Comparison of ENCODE assay signal across 13 cellular contexts in genomic region chr4:78629991-78630541, GRCh38.
DNase-seq lines count a peak whose midpoint lies in the region; ATAC-seq, FAIRE-seq and TF ChIP-seq lines count a peak whose summit lies in the region.
"Had no signal": no experiment of that assay in that cellular context is flagged by ENCODE, and none has a peak within 500 bp of the region (broad histone marks: within the 10 kb centered on the region; RNA-seq: fewer than 3 reads in every experiment).

No MANE protein-coding gene starts in this region.

- H3K9ac ChIP-seq in GM12878 (ENCODE audit: control insufficient read depth, insufficient read depth, low read length): no peak overlapping the region

- POLR2A ChIA-PET in GM12878 (lab: Charles Lee): interaction anchor here (0.7 to 12.7 kb wide), 8 partner anchors 8 to 233 kb away, joined by 3 to 106 read pairs (median 4); no protein-coding TSS in a partner anchor
- POLR2A ChIA-PET in CD4-positive, alpha-beta T cell (lab: Charles Lee): no interaction called here

- SMC1A ChIA-PET in GM12878 (lab: Charles Lee; ENCODE audit: uncharacterized antibody, unreplicated experiment): interaction anchor here (0.8 to 17.1 kb wide), 21 partner anchors 8 to 570 kb away, joined by 3 to 379 read pairs (median 5); no protein-coding TSS in a partner anchor

- peak overlapping the region; percentile 44 for H3K4me3 Mint-ChIP-seq in memory B cell
- no peak overlapping the region for H3K4me3 Mint-ChIP-seq in CD4-positive, alpha-beta T cell
- H3K4me3 Mint-ChIP-seq: mesothelial cell of epicardium, WTC11 had no signal

- H3K9me3 Mint-ChIP-seq in memory B cell: peaks cover 5% of the 10 kb centered on the region
- H3K9me3 Mint-ChIP-seq in CD4-positive, alpha-beta T cell: no peaks in the 10 kb centered on the region
- H3K9me3 Mint-ChIP-seq: WTC11 had no signal

- no peak for TF ChIP-seq RAD21 in GM12878 (IDR thresholded peaks at IDR 0.05; ENCODE audit: insufficient read depth, low read depth, low read length)

- TF ChIP-seq CTCF in GM12878 (IDR thresholded peaks at IDR 0.05 in 2 of 3, conservative IDR thresholded peaks at IDR 0.05 in 1 of 3; ENCODE audit: control insufficient read depth in 2 of 3, extremely low read depth in 1 of 3, insufficient read depth in 1 of 3, low read depth in 3 of 3, low read length in 3 of 3) (no peak), upper lobe of right lung (IDR thresholded peaks at IDR 0.05) (no peak)
- TF ChIP-seq CTCF in CD4-positive, alpha-beta T cell (IDR thresholded peaks at IDR 0.05): no peak

- TF ChIP-seq EP300 in GM12878 (IDR thresholded peaks at IDR 0.05; ENCODE audit: borderline replicate concordance in 1 of 2, control insufficient read depth in 1 of 2, low read depth in 2 of 2, low read length in 2 of 2): no peak

- ATAC-seq in GM12878: peak; percentile 27
- no peak for ATAC-seq in memory B cell (ENCODE audit: low read depth)
- peak; percentile 65 for ATAC-seq in upper lobe of right lung
- no peak for ATAC-seq in CD4-positive, alpha-beta T cell (ENCODE audit: poor library complexity)
- ATAC-seq: gastrocnemius medialis had no signal

- no TSS peak for BruUV-seq in GM12878 (replicated peaks; lab: Mats Ljungman, UMichigan)

- RAD21 ChIA-PET in GM12878 (lab: Charles Lee; ENCODE audit: unreplicated experiment): interaction anchor here (0.6 to 17.1 kb wide), 14 partner anchors 8 to 570 kb away, joined by 3 to 265 read pairs (median 4); no protein-coding TSS in a partner anchor

- intact Hi-C loops in GM12878 (cut with micrococcal nuclease; ENCODE audit: unreplicated experiment) (no loop called here), upper lobe of right lung (cut with DNase I) (no loop called here)
- intact Hi-C loops in CD4-positive, alpha-beta T cell (cut with DNase I, micrococcal nuclease): no loop called here

- peak overlapping the region; percentile 39 for H3K27ac Mint-ChIP-seq in memory B cell
- no peak overlapping the region for H3K27ac Mint-ChIP-seq in CD4-positive, alpha-beta T cell
- H3K27ac Mint-ChIP-seq: mesothelial cell of epicardium, WTC11 had no signal

- peaks cover 5% of the 10 kb centered on the region for H3K36me3 Mint-ChIP-seq in memory B cell
- no peaks in the 10 kb centered on the region for H3K36me3 Mint-ChIP-seq in CD4-positive, alpha-beta T cell (ENCODE audit: low read depth)
- H3K36me3 Mint-ChIP-seq: mesothelial cell of epicardium, WTC11 had no signal

- H3K4me1 Mint-ChIP-seq in memory B cell: peaks cover 49% of the 10 kb centered on the region
- no peaks in the 10 kb centered on the region for H3K4me1 Mint-ChIP-seq in CD4-positive, alpha-beta T cell (ENCODE audit: low read depth)
- H3K4me1 Mint-ChIP-seq: WTC11 had no signal

- no peak for FAIRE-seq in GM12878 (lab: Jason Lieb, UNC)
- FAIRE-seq: A549 had no signal

- no peak overlapping the region; the same call in 1 of the 2 replicates for H2AFZ ChIP-seq in GM12878 (ENCODE audit: control insufficient read depth, low read depth, low read length)

- H3K79me2 ChIP-seq in GM12878 (ENCODE audit: control insufficient read depth, insufficient read depth, low read length): no peaks in the 10 kb centered on the region

- H3K9me3 ChIP-seq in GM12878 (replicated peaks; ENCODE audit: control insufficient read depth, insufficient read depth, low read length): peaks cover 1% of the 10 kb centered on the region; the same call in 2 of the 3 replicates
- H3K9me3 ChIP-seq in upper lobe of right lung: no peaks in the 10 kb centered on the region
- H3K9me3 ChIP-seq in CD4-positive, alpha-beta T cell (ENCODE audit: control insufficient read depth, low read length): no peaks in the 10 kb centered on the region
- H3K9me3 ChIP-seq: A549, gastrocnemius medialis had no signal

- H3K27me3 ChIP-seq in GM12878 (replicated peaks in 1 of 2; ENCODE audit: control insufficient read depth in 2 of 2, insufficient read depth in 2 of 2, low read length in 1 of 2) (no peaks in the 10 kb centered on the region), upper lobe of right lung (no peaks in the 10 kb centered on the region)
- H3K27me3 ChIP-seq in CD4-positive, alpha-beta T cell (ENCODE audit: control insufficient read depth, insufficient read depth, low read length): no peaks in the 10 kb centered on the region
- H3K27me3 ChIP-seq: gastrocnemius medialis had no signal

- H4K20me1 ChIP-seq in GM12878 (ENCODE audit: control insufficient read depth, insufficient read depth): no peaks in the 10 kb centered on the region

- in situ Hi-C loops in GM12878 (cut with MboI): no loop called here

- H3K4me2 ChIP-seq in GM12878 (ENCODE audit: control insufficient read depth, insufficient read depth): 0 out of 2 replicates have a peak overlapping the region, but pooled peaks have one; percentile 21
- H3K4me2 ChIP-seq: A549 had no signal

- H3K27ac ChIP-seq in GM12878 (ENCODE audit: control insufficient read depth, insufficient read depth) (no peak overlapping the region), upper lobe of right lung (no peak overlapping the region)
- no peak overlapping the region for H3K27ac ChIP-seq in CD4-positive, alpha-beta T cell (ENCODE audit: low read depth, low read length)
- H3K27ac ChIP-seq: A549, gastrocnemius medialis, HL-60 had no signal

- H3K27me3 Mint-ChIP-seq in memory B cell: no peaks in the 10 kb centered on the region
- no peaks in the 10 kb centered on the region for H3K27me3 Mint-ChIP-seq in CD4-positive, alpha-beta T cell

- no peaks in the 10 kb centered on the region for H3K36me3 ChIP-seq in GM12878 (ENCODE audit: control insufficient read depth in 2 of 2, insufficient read depth in 2 of 2, low read length in 1 of 2)
- no peaks in the 10 kb centered on the region for H3K36me3 ChIP-seq in upper lobe of right lung
- H3K36me3 ChIP-seq: gastrocnemius medialis had no signal

- H3K4me3 ChIP-seq in GM12878: no peak overlapping the region
- H3K4me3 ChIP-seq in upper lobe of right lung: no peak overlapping the region
- H3K4me3 ChIP-seq: A549, gastrocnemius medialis had no signal

- CTCF ChIA-PET in GM12878 (lab: Yijun Ruan, JAX): interaction anchor here (0.8 to 12.0 kb wide), 6 partner anchors 8 to 231 kb away, joined by 3 to 119 read pairs (median 21); no protein-coding TSS in a partner anchor
- CTCF ChIA-PET in CD4-positive, alpha-beta T cell (lab: Charles Lee): no interaction called here

- no peak for TF ChIP-seq POLR2A in GM12878 (IDR thresholded peaks at IDR 0.05; ENCODE audit: low read depth, low read length)

- peak; percentile 26 for DNase-seq in SKM-1 treated with dmso at 0.1 percent for 144 hours (lab: John Stamatoyannopoulos, UW; ENCODE audit: unreplicated experiment)
- no peak for DNase-seq in SKM-1 (lab: John Stamatoyannopoulos, UW; ENCODE audit: unreplicated experiment)
- DNase-seq in GM12878 (ENCODE audit: low read depth, low spot score): no peak
- DNase-seq in memory B cell (ENCODE audit: low spot score in 2 of 2): no peak
- DNase-seq in upper lobe of right lung: no peak
- DNase-seq in CD4-positive, alpha-beta T cell: no peak
- no peak for DNase-seq in NCI-H1092 (lab: John Stamatoyannopoulos, UW)
- DNase-seq in occipital lobe (lab: John Stamatoyannopoulos, UW): no peak
- DNase-seq: gastrocnemius medialis had no signal

- H3K4me1 ChIP-seq in GM12878 (ENCODE audit: control insufficient read depth, insufficient read depth, low read length) (peaks cover 39% of the 10 kb centered on the region), upper lobe of right lung (peaks cover 6% of the 10 kb centered on the region)
- H3K4me1 ChIP-seq: gastrocnemius medialis had no signal

- 23% methylated on average over 4 of the region's 4 CpGs for WGBS in GM12878 (ENCODE audit: insufficient coverage, insufficient replicate concordance, low lambda C conversion rate, missing lambda C conversion rate)

TF ChIP-seq in GM12878, 131 proteins besides CTCF, POLR2A, EP300 and RAD21 (continues in another document):
- TF ChIP-seq, protein P1, sequence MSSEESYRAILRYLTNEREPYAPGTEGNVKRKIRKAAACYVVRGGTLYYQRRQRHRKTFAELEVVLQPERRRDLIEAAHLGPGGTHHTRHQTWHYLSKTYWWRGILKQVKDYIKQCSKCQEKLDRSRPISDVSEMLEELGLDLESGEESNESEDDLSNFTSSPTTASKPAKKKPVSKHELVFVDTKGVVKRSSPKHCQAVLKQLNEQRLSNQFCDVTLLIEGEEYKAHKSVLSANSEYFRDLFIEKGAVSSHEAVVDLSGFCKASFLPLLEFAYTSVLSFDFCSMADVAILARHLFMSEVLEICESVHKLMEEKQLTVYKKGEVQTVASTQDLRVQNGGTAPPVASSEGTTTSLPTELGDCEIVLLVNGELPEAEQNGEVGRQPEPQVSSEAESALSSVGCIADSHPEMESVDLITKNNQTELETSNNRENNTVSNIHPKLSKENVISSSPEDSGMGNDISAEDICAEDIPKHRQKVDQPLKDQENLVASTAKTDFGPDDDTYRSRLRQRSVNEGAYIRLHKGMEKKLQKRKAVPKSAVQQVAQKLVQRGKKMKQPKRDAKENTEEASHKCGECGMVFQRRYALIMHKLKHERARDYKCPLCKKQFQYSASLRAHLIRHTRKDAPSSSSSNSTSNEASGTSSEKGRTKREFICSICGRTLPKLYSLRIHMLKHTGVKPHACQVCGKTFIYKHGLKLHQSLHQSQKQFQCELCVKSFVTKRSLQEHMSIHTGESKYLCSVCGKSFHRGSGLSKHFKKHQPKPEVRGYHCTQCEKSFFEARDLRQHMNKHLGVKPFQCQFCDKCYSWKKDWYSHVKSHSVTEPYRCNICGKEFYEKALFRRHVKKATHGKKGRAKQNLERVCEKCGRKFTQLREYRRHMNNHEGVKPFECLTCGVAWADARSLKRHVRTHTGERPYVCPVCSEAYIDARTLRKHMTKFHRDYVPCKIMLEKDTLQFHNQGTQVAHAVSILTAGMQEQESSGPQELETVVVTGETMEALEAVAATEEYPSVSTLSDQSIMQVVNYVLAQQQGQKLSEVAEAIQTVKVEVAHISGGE (CRISPR knock-in tag; IDR thresholded peaks at IDR 0.05): no peak
- TF ChIP-seq, protein P2, sequence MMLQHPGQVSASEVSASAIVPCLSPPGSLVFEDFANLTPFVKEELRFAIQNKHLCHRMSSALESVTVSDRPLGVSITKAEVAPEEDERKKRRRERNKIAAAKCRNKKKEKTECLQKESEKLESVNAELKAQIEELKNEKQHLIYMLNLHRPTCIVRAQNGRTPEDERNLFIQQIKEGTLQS (IDR thresholded peaks at IDR 0.05; ENCODE audit: borderline replicate concordance, extremely low read depth, low read depth, low read length): no peak
- TF ChIP-seq SREBF2 (IDR thresholded peaks at IDR 0.05; ENCODE audit: low read length): no peak
- TF ChIP-seq USF2 (IDR thresholded peaks at IDR 0.05; ENCODE audit: borderline replicate concordance, low read depth, low read length): peak; percentile 52; the same call in 1 of the 2 replicates
- TF ChIP-seq STAT3 (IDR thresholded peaks at IDR 0.05; ENCODE audit: low read depth, low read length): no peak
- no peak for TF ChIP-seq YY1 (IDR thresholded peaks at IDR 0.05; ENCODE audit: low read depth, low read length)

Comparison
In these comparisons a context has a peak if more than half of its experiments do, and no peak if none do; other contexts are left out.
1. ATAC-seq: peak in GM12878 (single experiment) and upper lobe of right lung (single experiment); none in memory B cell (single experiment) and CD4-positive, alpha-beta T cell (single experiment).